In the genomic region with DNA sequence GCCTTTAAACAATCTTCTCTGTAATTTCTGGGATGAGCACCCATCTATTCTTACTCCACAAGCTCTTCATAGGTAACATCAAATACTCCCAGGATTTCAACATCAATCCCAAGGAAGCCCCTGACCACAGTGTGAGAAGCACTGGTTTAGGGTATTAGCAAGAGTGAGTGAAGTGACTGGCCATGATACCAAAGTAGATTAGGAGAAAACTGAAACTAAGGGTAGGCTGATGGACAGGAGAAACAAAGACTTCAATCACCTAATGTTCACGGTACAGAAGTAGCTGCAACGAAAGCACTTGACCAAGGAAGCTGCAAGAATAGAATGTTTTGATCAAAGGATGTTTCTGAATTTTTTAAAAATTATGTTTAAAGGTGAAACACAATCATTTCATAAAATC, we compare ENCODE assay signal across 24 cellular contexts.
"Had no signal": no experiment of that assay in that cellular context is flagged by ENCODE, and none has a peak within 500 bp of the region (broad histone marks: within the 10 kb centered on the region; RNA-seq: fewer than 3 reads in every experiment).

No MANE protein-coding gene starts in this region.

- H3K4me1 ChIP-seq: right lobe of liver, thyroid gland, transverse colon, vagina had no signal

- H3K27ac ChIP-seq: heart right ventricle, left lung, pancreas, right atrium auricular region, right lobe of liver, thyroid gland, transverse colon, upper lobe of left lung, vagina had no signal

- ATAC-seq: left cardiac atrium; left lung; natural killer cell; pancreas; right lobe of liver; stimulated activated naive B cell treated with anti-CD40 and anti-IgM and Interleukin-4, amounts not matched to agents 10 μg/mL and 1 μg/mL and 100 μg/mL, for 72 hours; stimulated activated naive CD8-positive, alpha-beta T cell treated with anti-CD3 and anti-CD28 coated beads, Interleukin-15, Interleukin-2, amounts not matched to agents 100 U/mL and 50 U/mL, for 24 hours had no signal

- H3K4me2 ChIP-seq: smooth muscle cell had no signal

- H3K9me3 ChIP-seq: left lung, pancreas, right atrium auricular region, right lobe of liver, stomach, testis, thyroid gland, transverse colon, upper lobe of left lung, vagina had no signal

- H3K27me3 ChIP-seq: heart right ventricle, left lung, pancreas, right atrium auricular region, right lobe of liver, stomach, testis, thyroid gland, transverse colon, upper lobe of left lung, vagina had no signal

- H3K4me3 ChIP-seq: heart right ventricle, left lung, lung, pancreas, right atrium auricular region, right lobe of liver, smooth muscle cell, stomach, testis, thyroid gland, transverse colon, upper lobe of left lung, vagina had no signal

- DNase-seq: heart right ventricle; hippocampal formation; left cardiac atrium; left lung; naive B cell; natural killer cell; nucleus accumbens; pancreas; right lobe of liver; stimulated activated CD4-positive, alpha-beta T cell treated with anti-CD3 and anti-CD28 coated beads, Interleukin-12 subunit alpha, Interleukin-12 subunit beta, amount 100 ng/mL, for 4 hours; stimulated activated CD4-positive, alpha-beta T cell treated with anti-CD3 and anti-CD28 coated beads, Interleukin-15, amount 100 ng/mL, for 24 hours; stimulated activated CD4-positive, alpha-beta T cell treated with anti-CD3 and anti-CD28 coated beads, Interleukin-2, amount 100 ng/mL, for 24 hours; stimulated activated CD4-positive, alpha-beta T cell treated with anti-CD3 and anti-CD28 coated beads, Interleukin-4, amount 100 ng/mL, for 1 hour; stimulated activated naive B cell treated with anti-CD40 and anti-IgM and Interleukin-4, amounts not matched to agents 10 μg/mL and 1 μg/mL and 100 μg/mL, for 72 hours; stimulated activated naive CD8-positive, alpha-beta T cell treated with anti-CD3 and anti-CD28 coated beads, Interleukin-15, Interleukin-2, amounts not matched to agents 100 U/mL and 50 U/mL, for 24 hours; stomach; testis; thyroid gland; transverse colon; upper lobe of left lung had no signal

- H3K36me3 ChIP-seq: heart right ventricle, left lung, pancreas, right atrium auricular region, right lobe of liver, stomach, thyroid gland, transverse colon, upper lobe of left lung, vagina had no signal
